In the genomic region with DNA sequence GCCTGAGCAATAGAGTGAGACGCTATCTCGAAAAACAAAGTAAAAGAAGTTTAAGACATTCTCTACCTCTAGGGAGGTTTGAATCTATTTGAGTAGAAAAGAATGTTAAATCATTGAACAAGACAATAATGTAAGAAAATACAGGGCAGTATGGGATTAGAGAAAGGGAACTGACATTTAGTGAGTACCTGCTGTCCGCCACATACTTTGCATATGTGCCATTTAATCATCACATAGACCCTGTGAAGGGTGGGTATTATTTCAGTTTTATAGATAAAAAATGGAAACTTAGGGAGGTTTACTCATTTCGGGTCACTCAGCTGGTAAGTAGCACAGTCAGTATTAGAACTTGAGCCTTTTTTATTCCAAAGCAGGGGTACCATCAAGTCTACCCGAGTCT, we compare ENCODE assay signal across 32 cellular contexts. TPM values are rescaled to one million over a fixed set of nuclear protein-coding genes. Genes with fewer than 3 reads are reported as not detected.
A peak's percentile ranks its signal among the peaks of the same experiment; 100 is the strongest.
DNase-seq lines count a peak whose midpoint lies in the region; ATAC-seq, FAIRE-seq and TF ChIP-seq lines count a peak whose summit lies in the region.
"Had no signal": no experiment of that assay in that cellular context is flagged by ENCODE, and none has a peak within 500 bp of the region (broad histone marks: within the 10 kb centered on the region; RNA-seq: fewer than 3 reads in every experiment).

No MANE protein-coding gene starts in this region.

- RAD21 ChIA-PET in GM12878 (lab: Charles Lee; ENCODE audit: unreplicated experiment) = interaction anchor here (0.9 kb wide), 1 partner anchor 98 kb away, joined by 4 read pairs; no protein-coding TSS in a partner anchor

- SMC1A ChIA-PET in GM12878 (lab: Charles Lee; ENCODE audit: uncharacterized antibody, unreplicated experiment) = interaction anchor here (0.6 to 1.8 kb wide), 8 partner anchors 10 to 316 kb away, joined by 3 to 5 read pairs (median 4); no protein-coding TSS in a partner anchor

- CTCF ChIA-PET in GM12878 (lab: Yijun Ruan, JAX) (interaction anchor here (1.0 to 1.1 kb wide), 4 partner anchors 13 to 304 kb away, joined by 3 to 7 read pairs (median 4); no protein-coding TSS in a partner anchor), RWPE1 (lab: Yijun Ruan, JAX) (interaction anchor here (0.6 to 2.1 kb wide), 4 partner anchors 46 to 432 kb away, joined by 3 to 6 read pairs (median 4); partner anchors contain the start of gene KCNS1)

- H4K20me1 ChIP-seq in OCI-LY3 (ENCODE audit: insufficient read depth, low read length) = peaks cover 95% of the 10 kb centered on the region
- 0 out of 2 replicates have a peak, but pooled peaks cover 2% of the 10 kb centered on the region for H4K20me1 ChIP-seq in GM12878 (ENCODE audit: control insufficient read depth, insufficient read depth)

- H3K27me3 Mint-ChIP-seq in activated T-cell treated with anti-CD3 and anti-CD28 coated beads, Interleukin-2, amount 50 U/mL, for 72 hours (ENCODE audit: low read depth) = no peaks in the 10 kb centered on the region
- H3K27me3 Mint-ChIP-seq in stimulated activated naive B cell treated with anti-CD40 and anti-IgM and Interleukin-4, amounts not matched to agents 10 μg/mL and 1 μg/mL and 100 μg/mL, for 72 hours = no peaks in the 10 kb centered on the region
- H3K27me3 Mint-ChIP-seq in mesothelial cell of epicardium (ENCODE audit: low read depth) = no peaks in the 10 kb centered on the region
- H3K27me3 Mint-ChIP-seq: activated CD4-positive, alpha-beta T cell treated with anti-CD3 and anti-CD28 coated beads, Interleukin-2, amount 10 ng/mL, durations not matched to agents 7 days and 5 days had no signal

- intact Hi-C loops in GM12878 (cut with micrococcal nuclease; ENCODE audit: unreplicated experiment) = no loop called here

- no peak for TF ChIP-seq EP300 in GM12878 (IDR thresholded peaks at IDR 0.05; ENCODE audit: borderline replicate concordance in 1 of 2, control insufficient read depth in 1 of 2, low read depth in 2 of 2, low read length in 2 of 2)

- POLR2A ChIA-PET in GM12878 (lab: Charles Lee) = interaction anchor here (1.0 kb wide), 1 partner anchor 18 kb away, joined by 3 read pairs; no protein-coding TSS in a partner anchor
- POLR2A ChIA-PET in RWPE1 (lab: Yijun Ruan, JAX; ENCODE audit: low non-redundant PET) = no interaction called here

- BruUV-seq in GM12878 (replicated peaks; lab: Mats Ljungman, UMichigan) = no TSS peak

- peaks cover 25 to 59% of the 10 kb centered on the region in 2 donors for H3K36me3 Mint-ChIP-seq in activated T-cell treated with anti-CD3 and anti-CD28 coated beads, Interleukin-2, amount 50 U/mL, for 72 hours (ENCODE audit: insufficient read depth in 2 of 2)
- H3K36me3 Mint-ChIP-seq in stimulated activated naive B cell treated with anti-CD40 and anti-IgM and Interleukin-4, amounts not matched to agents 10 μg/mL and 1 μg/mL and 100 μg/mL, for 72 hours = peaks cover 57 to 71% of the 10 kb centered on the region in 2 donors
- peaks cover 39% of the 10 kb centered on the region for H3K36me3 Mint-ChIP-seq in mesothelial cell of epicardium

- H3K4me2 ChIP-seq in OCI-LY3 (ENCODE audit: low read length) (peak overlapping the region; percentile 0; the same call in 1 of the 2 replicates), GM12878 (ENCODE audit: control insufficient read depth, insufficient read depth) (no peak overlapping the region)
- H3K4me2 ChIP-seq: BLaER1 treated with 17β-estradiol and CSF1 and Interleukin-3, amounts not matched to agents 10 nM and 100 nM had no signal

- DNase-seq in activated T-cell treated with anti-CD3 and anti-CD28 coated beads, Interleukin-2, amount 50 U/mL, for 72 hours = no peak
- no peak for DNase-seq in activated T-cell treated with anti-CD3 and anti-CD28 coated beads, Interleukin-2, amount 50 U/mL, for 48 hours
- no peak for DNase-seq in GM12878 (ENCODE audit: low read depth, low spot score)
- no peak for DNase-seq in stimulated activated naive B cell treated with anti-CD40 and anti-IgM and Interleukin-4, amounts not matched to agents 10 μg/mL and 1 μg/mL and 100 μg/mL, for 72 hours
- DNase-seq in RWPE1 (ENCODE audit: low spot score) = no peak
- DNase-seq in mesothelial cell of epicardium (ENCODE audit: low spot score in 2 of 2, unreplicated experiment in 2 of 2) = no peak
- DNase-seq: ACHN; activated CD4-positive, alpha-beta T cell treated with anti-CD3 and anti-CD28 coated beads, Interleukin-2, amount 10 ng/mL, durations not matched to agents 7 days and 5 days; adrenal gland; cortex of kidney; DMS 273 treated with DMSO at 0.1 percent for 48 hours; H7; left cardiac atrium; mesenchymal stem cell; NCI-H1105 treated with DMSO at 0.1 percent for 48 hours; NCI-H2081; NCI-H345; NCI-H774; ovary; SHP77; stimulated activated CD4-positive, alpha-beta T cell treated with anti-CD3 and anti-CD28 coated beads, Interleukin-4, amount 100 ng/mL, for 1 hour; SW 1271; upper lobe of left lung had no signal

- no peaks in the 10 kb centered on the region for H3K9me3 Mint-ChIP-seq in activated T-cell treated with anti-CD3 and anti-CD28 coated beads, Interleukin-2, amount 50 U/mL, for 72 hours
- no peaks in the 10 kb centered on the region for H3K9me3 Mint-ChIP-seq in stimulated activated naive B cell treated with anti-CD40 and anti-IgM and Interleukin-4, amounts not matched to agents 10 μg/mL and 1 μg/mL and 100 μg/mL, for 72 hours
- no peaks in the 10 kb centered on the region for H3K9me3 Mint-ChIP-seq in mesothelial cell of epicardium
- H3K9me3 Mint-ChIP-seq: activated CD4-positive, alpha-beta T cell treated with anti-CD3 and anti-CD28 coated beads, Interleukin-2, amount 10 ng/mL, durations not matched to agents 7 days and 5 days had no signal

- peak overlapping the region; percentile 88 for H3K27ac Mint-ChIP-seq in activated T-cell treated with anti-CD3 and anti-CD28 coated beads, Interleukin-2, amount 50 U/mL, for 72 hours
- peak overlapping the region; percentile 84 for H3K27ac Mint-ChIP-seq in stimulated activated naive B cell treated with anti-CD40 and anti-IgM and Interleukin-4, amounts not matched to agents 10 μg/mL and 1 μg/mL and 100 μg/mL, for 72 hours
- H3K27ac Mint-ChIP-seq in mesothelial cell of epicardium = no peak overlapping the region

- H3K9ac ChIP-seq in OCI-LY3 (ENCODE audit: low read length) (no peak overlapping the region), GM12878 (ENCODE audit: control insufficient read depth, insufficient read depth, low read length) (no peak overlapping the region)
- H3K9ac ChIP-seq: BLaER1 treated with 17β-estradiol and CSF1 and Interleukin-3, amounts not matched to agents 10 nM and 100 nM had no signal

- no peaks in the 10 kb centered on the region for H3K27me3 ChIP-seq in OCI-LY3 (ENCODE audit: low read depth, low read length)
- no peaks in the 10 kb centered on the region for H3K27me3 ChIP-seq in GM12878 (replicated peaks in 1 of 2; ENCODE audit: control insufficient read depth in 2 of 2, insufficient read depth in 2 of 2, low read length in 1 of 2)
- H3K27me3 ChIP-seq: adrenal gland; BLaER1 treated with 17β-estradiol and CSF1 and Interleukin-3, amounts not matched to agents 10 nM and 100 nM; breast epithelium; ovary; upper lobe of left lung had no signal

- in situ Hi-C loops in GM12878 (cut with MboI) = no loop called here

- H3K36me3 ChIP-seq in OCI-LY3 (replicated peaks; ENCODE audit: low read depth, low read length) (peaks cover 84% of the 10 kb centered on the region), GM12878 (ENCODE audit: control insufficient read depth in 2 of 2, insufficient read depth in 2 of 2, low read length in 1 of 2) (peaks cover 20 to 52% of the 10 kb centered on the region in 2 experiments)
- H3K36me3 ChIP-seq: ovary had no signal

- TF ChIP-seq RAD21 in GM12878 (IDR thresholded peaks at IDR 0.05; ENCODE audit: insufficient read depth, low read depth, low read length) = no peak

- H3K4me3 Mint-ChIP-seq in activated T-cell treated with anti-CD3 and anti-CD28 coated beads, Interleukin-2, amount 50 U/mL, for 72 hours = no peak overlapping the region
- peak overlapping the region; percentile 59 to 63 for H3K4me3 Mint-ChIP-seq in stimulated activated naive B cell treated with anti-CD40 and anti-IgM and Interleukin-4, amounts not matched to agents 10 μg/mL and 1 μg/mL and 100 μg/mL, for 72 hours
- H3K4me3 Mint-ChIP-seq in mesothelial cell of epicardium = no peak overlapping the region
- H3K4me3 Mint-ChIP-seq: activated CD4-positive, alpha-beta T cell treated with anti-CD3 and anti-CD28 coated beads, Interleukin-2, amount 10 ng/mL, durations not matched to agents 7 days and 5 days had no signal

- FAIRE-seq in GM12878 (lab: Jason Lieb, UNC) = no peak
- FAIRE-seq: endometrium, GM18507, HepG2, TTC549 had no signal

- no peak for ATAC-seq in activated T-cell treated with anti-CD3 and anti-CD28 coated beads, Interleukin-2, amount 50 U/mL, for 72 hours (replicated peaks in 1 of 2)
- peak; percentile 47 for ATAC-seq in GM12878
- ATAC-seq in stimulated activated naive B cell treated with anti-CD40 and anti-IgM and Interleukin-4, amounts not matched to agents 10 μg/mL and 1 μg/mL and 100 μg/mL, for 72 hours (replicated peaks) = peak; percentile 83 to 94
- no peak for ATAC-seq in HG02642 (IDR thresholded peaks at IDR 0.05; ENCODE audit: poor library complexity, unreplicated experiment)
- ATAC-seq: HepG2, left cardiac atrium had no signal

- peak overlapping the region; percentile 57 for H3K27ac ChIP-seq in OCI-LY3 (ENCODE audit: low read length)
- H3K27ac ChIP-seq in GM12878 (ENCODE audit: control insufficient read depth, insufficient read depth) = no peak overlapping the region
- no peak overlapping the region for H3K27ac ChIP-seq in RWPE1
- H3K27ac ChIP-seq: adrenal gland; BLaER1 treated with 17β-estradiol and CSF1 and Interleukin-3, amounts not matched to agents 10 nM and 100 nM; breast epithelium; HL-60; ovary; upper lobe of left lung had no signal

- no peaks in the 10 kb centered on the region for H3K9me3 ChIP-seq in OCI-LY3 (ENCODE audit: insufficient read depth, low read length)
- no peaks in the 10 kb centered on the region for H3K9me3 ChIP-seq in GM12878 (replicated peaks; ENCODE audit: control insufficient read depth, insufficient read depth, low read length)
- H3K9me3 ChIP-seq: adrenal gland; BLaER1 treated with 17β-estradiol and CSF1 and Interleukin-3, amounts not matched to agents 10 nM and 100 nM; breast epithelium; ovary; upper lobe of left lung had no signal

- H3K4me1 Mint-ChIP-seq in activated T-cell treated with anti-CD3 and anti-CD28 coated beads, Interleukin-2, amount 50 U/mL, for 72 hours (ENCODE audit: low read depth) = peaks cover 56% of the 10 kb centered on the region
- H3K4me1 Mint-ChIP-seq in stimulated activated naive B cell treated with anti-CD40 and anti-IgM and Interleukin-4, amounts not matched to agents 10 μg/mL and 1 μg/mL and 100 μg/mL, for 72 hours = peaks cover 37 to 63% of the 10 kb centered on the region in 2 donors
- peaks cover 4% of the 10 kb centered on the region for H3K4me1 Mint-ChIP-seq in mesothelial cell of epicardium

- H2AFZ ChIP-seq in OCI-LY3 (ENCODE audit: low read depth, low read length) = no peak overlapping the region
- H2AFZ ChIP-seq in GM12878 (ENCODE audit: control insufficient read depth, low read depth, low read length) = no peak overlapping the region

- 64% methylated on average over 5 of the region's 5 CpGs for WGBS in GM12878 (ENCODE audit: insufficient coverage, insufficient replicate concordance, low lambda C conversion rate, missing lambda C conversion rate)

- TF ChIP-seq CTCF in OCI-LY3 (IDR thresholded peaks at IDR 0.05; ENCODE audit: low read depth, low read length) = no peak
- TF ChIP-seq CTCF in GM12878 (IDR thresholded peaks at IDR 0.05 in 2 of 3, conservative IDR thresholded peaks at IDR 0.05 in 1 of 3; ENCODE audit: control insufficient read depth in 2 of 3, extremely low read depth in 1 of 3, insufficient read depth in 1 of 3, low read depth in 3 of 3, low read length in 3 of 3) = no peak
- TF ChIP-seq CTCF in RWPE1 (conservative IDR thresholded peaks at IDR 0.05; ENCODE audit: low read depth) = no peak
- TF ChIP-seq CTCF in mesothelial cell of epicardium (IDR thresholded peaks at IDR 0.05; ENCODE audit: unreplicated experiment) = no peak

- TF ChIP-seq POLR2A in GM12878 (IDR thresholded peaks at IDR 0.05; ENCODE audit: low read depth, low read length) = no peak

- H3K4me1 ChIP-seq in OCI-LY3 (ENCODE audit: low read length) (peaks cover 44% of the 10 kb centered on the region), GM12878 (ENCODE audit: control insufficient read depth, insufficient read depth, low read length) (no peaks in the 10 kb centered on the region; the same call in 1 of the 2 replicates)
- H3K4me1 ChIP-seq: adrenal gland, breast epithelium had no signal

- H3K79me2 ChIP-seq in OCI-LY3 (ENCODE audit: low read length) = peaks cover 100% of the 10 kb centered on the region
- peaks cover 13% of the 10 kb centered on the region for H3K79me2 ChIP-seq in GM12878 (ENCODE audit: control insufficient read depth, insufficient read depth, low read length)

- H3K4me3 ChIP-seq in OCI-LY3 (ENCODE audit: low read length) (no peak overlapping the region), GM12878 (no peak overlapping the region)
- H3K4me3 ChIP-seq: adrenal gland; BLaER1 treated with 17β-estradiol and CSF1 and Interleukin-3, amounts not matched to agents 10 nM and 100 nM; breast epithelium; ovary; upper lobe of left lung had no signal

RNA-seq across cellular contexts. Expression of gene STK4, which starts 31.4 kb away (rescaled TPM):
- 100 to 1,000 TPM; 161 to 162 TPM for total RNA-seq in activated T-cell treated with anti-CD3 and anti-CD28 coated beads, Interleukin-2, amount 50 U/mL, for 72 hours
- 387 TPM in 2 replicates for total RNA-seq in GM12878 (2013; cell fraction: nucleolus; rRNA removed)
- 86.8 and 97.8 TPM in 2 replicates for total RNA-seq in GM12878 (2014; rRNA removed)
- 107 and 108 TPM in 2 replicates for total RNA-seq in GM12878 (2014; rRNA removed; fragmentation: Illumina TruSeq; extraction: Trizol)
- total RNA-seq in GM12878 (2021) = 96.2 and 101 TPM in 2 replicates
- polyA plus RNA-seq in GM12878 (2011; ENCODE audit: low read depth) = 32.8 TPM
- 92.6 and 122 TPM in 2 replicates for polyA plus RNA-seq in GM12878 (2011; rRNA removed)
- polyA plus RNA-seq in GM12878 (2011; cell fraction: cytosol; rRNA removed) = 38.8 and 43.9 TPM in 2 replicates
- 60.6 and 66.6 TPM in 2 replicates for polyA plus RNA-seq in GM12878 (2011; cell fraction: nucleus; rRNA removed)
- polyA plus RNA-seq in GM12878 (2012) = 42.9 and 43.0 TPM in 2 replicates
- polyA plus RNA-seq in GM12878 (2014; fragmentation: Illumina TruSeq; extraction: Trizol) = 84.9 and 101 TPM in 2 replicates
- 10 to 100 TPM; 24.0 to 51.4 TPM for polyA plus RNA-seq in GM12878 (2014; fragmentation: Nextera tagmentation; extraction: Ambion mirVana)
- polyA plus RNA-seq in GM12878 (2014; rRNA removed) = 59.8 and 68.0 TPM in 2 replicates
- 100 to 1,000 TPM; 123 to 135 TPM for polyA plus RNA-seq in GM12878 (2016; fragmentation: Nextera tagmentation; extraction: Ambion mirVana)
- 96.0 and 117 TPM in 2 replicates for polyA minus RNA-seq in GM12878 (2011; rRNA and poly(A)+ RNA removed)
- 34.5 and 39.4 TPM in 2 replicates for polyA minus RNA-seq in GM12878 (2011; cell fraction: cytosol; rRNA and poly(A)+ RNA removed)
- 77.5 and 137 TPM in 2 replicates for polyA minus RNA-seq in GM12878 (2011; cell fraction: nucleus; rRNA and poly(A)+ RNA removed)
- 29.9 to 31.7 TPM (median 31.3 TPM) in 3 replicates for total RNA-seq in mesothelial cell of epicardium

RNA-seq across cellular contexts. Expression of gene TOMM34, which starts 37.5 kb away (rescaled TPM):
- 10 to 100 TPM; 43.5 to 46.8 TPM for total RNA-seq in activated T-cell treated with anti-CD3 and anti-CD28 coated beads, Interleukin-2, amount 50 U/mL, for 72 hours
- total RNA-seq in GM12878 (2013; cell fraction: nucleolus; rRNA removed) = 9.2 and 10.5 TPM in 2 replicates
- 47.3 and 49.1 TPM in 2 replicates for total RNA-seq in GM12878 (2014; rRNA removed)
- total RNA-seq in GM12878 (2014; rRNA removed; fragmentation: Illumina TruSeq; extraction: Trizol) = 27.2 and 28.3 TPM in 2 replicates
- 37.1 and 37.9 TPM in 2 replicates for total RNA-seq in GM12878 (2021)
- polyA plus RNA-seq in GM12878 (2011; ENCODE audit: low read depth) = 22.6 TPM
- 30.0 and 44.0 TPM in 2 replicates for polyA plus RNA-seq in GM12878 (2011; rRNA removed)
- polyA plus RNA-seq in GM12878 (2011; cell fraction: cytosol; rRNA removed) = 57.5 and 58.8 TPM in 2 replicates
- polyA plus RNA-seq in GM12878 (2011; cell fraction: nucleus; rRNA removed) = 29.4 and 38.0 TPM in 2 replicates
- 22.4 and 28.4 TPM in 2 replicates for polyA plus RNA-seq in GM12878 (2012)
- polyA plus RNA-seq in GM12878 (2014; fragmentation: Illumina TruSeq; extraction: Trizol) = 42.1 and 53.7 TPM in 2 replicates
- 10 to 100 TPM; 14.0 to 24.5 TPM for polyA plus RNA-seq in GM12878 (2014; fragmentation: Nextera tagmentation; extraction: Ambion mirVana)
- 43.7 and 43.8 TPM in 2 replicates for polyA plus RNA-seq in GM12878 (2014; rRNA removed)
- 10 to 100 TPM; 68.2 to 73.8 TPM for polyA plus RNA-seq in GM12878 (2016; fragmentation: Nextera tagmentation; extraction: Ambion mirVana)
- polyA minus RNA-seq in GM12878 (2011; rRNA and poly(A)+ RNA removed) = 29.0 and 32.2 TPM in 2 replicates
- polyA minus RNA-seq in GM12878 (2011; cell fraction: cytosol; rRNA and poly(A)+ RNA removed) = 9.2 and 9.6 TPM in 2 replicates
- 5.3 and 6.7 TPM in 2 replicates for polyA minus RNA-seq in GM12878 (2011; cell fraction: nucleus; rRNA and poly(A)+ RNA removed)
- 43.7 to 47.3 TPM (median 45.6 TPM) in 3 replicates for total RNA-seq in mesothelial cell of epicardium

Comparison
In these comparisons a context has a peak if more than half of its experiments do, and no peak if none do; other contexts are left out.
1. ATAC-seq: peak in GM12878 (single experiment) and stimulated activated naive B cell treated with anti-CD40 and anti-IgM and Interleukin-4, amounts not matched to agents 10 μg/mL and 1 μg/mL and 100 μg/mL, for 72 hours (2 of 2); none in activated T-cell treated with anti-CD3 and anti-CD28 coated beads, Interleukin-2, amount 50 U/mL, for 72 hours (0 of 2) and HG02642 (single experiment).
2. H3K4me3 Mint-ChIP-seq: peak in stimulated activated naive B cell treated with anti-CD40 and anti-IgM and Interleukin-4, amounts not matched to agents 10 μg/mL and 1 μg/mL and 100 μg/mL, for 72 hours (2 of 2); none in activated T-cell treated with anti-CD3 and anti-CD28 coated beads, Interleukin-2, amount 50 U/mL, for 72 hours (0 of 2) and mesothelial cell of epicardium (single experiment).